ENCODE assay signal across 1 cellular context in the genomic region with DNA sequence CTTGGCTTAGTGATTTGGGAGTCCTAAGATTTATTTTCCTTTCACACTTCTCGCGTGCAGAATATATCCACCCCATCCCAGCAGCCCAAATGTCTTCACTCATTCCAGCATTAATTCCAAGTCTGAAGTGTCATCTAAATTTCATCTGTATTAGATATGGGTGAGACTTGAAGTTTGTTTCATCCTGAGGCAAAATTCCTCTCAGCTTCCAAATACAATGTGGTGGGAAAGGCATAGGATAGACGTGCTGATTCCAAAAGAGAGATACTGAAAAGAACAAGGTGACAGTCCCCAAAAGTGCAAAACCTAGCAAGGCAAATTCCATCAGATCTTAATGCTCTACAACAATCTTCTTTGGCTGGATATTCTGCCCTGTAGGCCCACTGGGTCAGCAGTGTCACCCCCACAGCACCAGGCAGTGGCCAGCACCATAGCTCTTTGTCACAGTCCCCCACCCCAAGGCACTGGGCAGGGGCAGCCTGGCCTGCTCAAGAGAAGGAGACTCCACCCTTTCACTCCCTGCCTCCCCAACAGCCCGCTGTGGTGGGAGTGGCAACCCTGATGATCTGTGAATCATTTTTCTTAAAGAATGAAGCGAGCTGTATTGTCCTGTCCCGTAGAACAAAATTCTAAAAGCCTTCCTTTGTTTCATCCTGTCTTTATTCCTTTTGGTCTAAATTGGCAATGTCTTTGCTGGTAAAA.
TF ChIP-seq lines count a peak whose summit lies in the region.

No MANE protein-coding gene starts in this region.

TF ChIP-seq in HCT116, 20 proteins besides CTCF, POLR2A, EP300 and RAD21 (continued from another document):
- TF ChIP-seq, protein P1, sequence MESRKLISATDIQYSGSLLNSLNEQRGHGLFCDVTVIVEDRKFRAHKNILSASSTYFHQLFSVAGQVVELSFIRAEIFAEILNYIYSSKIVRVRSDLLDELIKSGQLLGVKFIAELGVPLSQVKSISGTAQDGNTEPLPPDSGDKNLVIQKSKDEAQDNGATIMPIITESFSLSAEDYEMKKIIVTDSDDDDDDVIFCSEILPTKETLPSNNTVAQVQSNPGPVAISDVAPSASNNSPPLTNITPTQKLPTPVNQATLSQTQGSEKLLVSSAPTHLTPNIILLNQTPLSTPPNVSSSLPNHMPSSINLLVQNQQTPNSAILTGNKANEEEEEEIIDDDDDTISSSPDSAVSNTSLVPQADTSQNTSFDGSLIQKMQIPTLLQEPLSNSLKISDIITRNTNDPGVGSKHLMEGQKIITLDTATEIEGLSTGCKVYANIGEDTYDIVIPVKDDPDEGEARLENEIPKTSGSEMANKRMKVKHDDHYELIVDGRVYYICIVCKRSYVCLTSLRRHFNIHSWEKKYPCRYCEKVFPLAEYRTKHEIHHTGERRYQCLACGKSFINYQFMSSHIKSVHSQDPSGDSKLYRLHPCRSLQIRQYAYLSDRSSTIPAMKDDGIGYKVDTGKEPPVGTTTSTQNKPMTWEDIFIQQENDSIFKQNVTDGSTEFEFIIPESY (IDR thresholded peaks at IDR 0.05; ENCODE audit: extremely low read depth, insufficient replicate concordance, low read length) = no peak
- TF ChIP-seq ZFX (IDR thresholded peaks at IDR 0.05) = no peak
